29 cellular contexts compared by ENCODE assay signal in genomic region chr3:154668187-154668586, GRCh38.
"Had no signal": no experiment of that assay in that cellular context is flagged by ENCODE, and none has a peak within 500 bp of the region (broad histone marks: within the 10 kb centered on the region; RNA-seq: fewer than 3 reads in every experiment).

No MANE protein-coding gene starts in this region.

- H3K27ac Mint-ChIP-seq: activated CD4-positive, alpha-beta memory T cell treated with anti-CD3 and anti-CD28 coated beads, Interleukin-2, amount 10 ng/mL, durations not matched to agents 7 days and 5 days; activated CD4-positive, alpha-beta T cell treated with anti-CD3 and anti-CD28 coated beads, Interleukin-2, amount 10 ng/mL, durations not matched to agents 7 days and 5 days; activated naive CD4-positive, alpha-beta T cell treated with anti-CD3 and anti-CD28 coated beads, Interleukin-2, amount 10 ng/mL, durations not matched to agents 7 days and 5 days; activated naive CD4-positive, alpha-beta T cell treated with anti-CD3 and anti-CD28 coated beads, Interleukin-2, amount 50 U/mL, for 72 hours; activated naive CD8-positive, alpha-beta T cell treated with anti-CD3 and anti-CD28 coated beads, Interleukin-2, amount 10 ng/mL, durations not matched to agents 7 days and 5 days; activated T-cell treated with anti-CD3 and anti-CD28 coated beads, Interleukin-2, amount 50 U/mL, for 24 hours; activated T-cell treated with anti-CD3 and anti-CD28 coated beads, Interleukin-2, amount 50 U/mL, for 72 hours; brain; WTC11 had no signal

- H3K27ac ChIP-seq: ascending aorta, breast epithelium, cardiac muscle cell, colonic mucosa, epithelial cell of prostate, esophagus squamous epithelium, gastroesophageal sphincter had no signal

- DNase-seq: activated CD4-positive, alpha-beta memory T cell treated with anti-CD3 and anti-CD28 coated beads, Interleukin-2, amount 10 ng/mL, durations not matched to agents 7 days and 5 days; activated CD4-positive, alpha-beta T cell treated with anti-CD3 and anti-CD28 coated beads for 1 hour; activated CD4-positive, alpha-beta T cell treated with anti-CD3 and anti-CD28 coated beads for 4 hours; activated CD4-positive, alpha-beta T cell treated with anti-CD3 and anti-CD28 coated beads, Interleukin-2, amount 10 ng/mL, durations not matched to agents 7 days and 5 days; activated CD4-positive, alpha-beta T cell treated with anti-CD3 and anti-CD28 coated beads, Interleukin-2, amount 50 U/mL, for 4 hours; activated CD8-positive, alpha-beta memory T cell treated with anti-CD3 and anti-CD28 coated beads, Interleukin-2, amount 50 U/mL, for 48 hours; activated gamma-delta T cell; activated naive CD4-positive, alpha-beta T cell; activated naive CD4-positive, alpha-beta T cell treated with anti-CD3 and anti-CD28 coated beads, Interleukin-2, amount 10 ng/mL, durations not matched to agents 7 days and 5 days; activated naive CD8-positive, alpha-beta T cell treated with anti-CD3 and anti-CD28 coated beads, Interleukin-2, amount 10 ng/mL, durations not matched to agents 7 days and 5 days; activated T-cell treated with anti-CD3 and anti-CD28 coated beads for 4 hours; activated T-cell treated with anti-CD3 and anti-CD28 coated beads, Interleukin-2, amount 50 U/mL, for 24 hours; activated T-cell treated with anti-CD3 and anti-CD28 coated beads, Interleukin-2, amount 50 U/mL, for 72 hours; central memory CD4-positive, alpha-beta T cell; cerebellar nuclear complex; colonic mucosa; effector CD8-positive, alpha-beta T cell; esophagus squamous epithelium; head of caudate nucleus; T-helper 2 cell had no signal

- H3K4me3 ChIP-seq: ascending aorta, breast epithelium, cardiac muscle cell, colonic mucosa, esophagus squamous epithelium, gastroesophageal sphincter had no signal

- FAIRE-seq: endothelial cell of umbilical vein had no signal

- H3K27me3 Mint-ChIP-seq: activated CD4-positive, alpha-beta memory T cell treated with anti-CD3 and anti-CD28 coated beads, Interleukin-2, amount 10 ng/mL, durations not matched to agents 7 days and 5 days; activated CD4-positive, alpha-beta T cell treated with anti-CD3 and anti-CD28 coated beads, Interleukin-2, amount 10 ng/mL, durations not matched to agents 7 days and 5 days; activated naive CD4-positive, alpha-beta T cell treated with anti-CD3 and anti-CD28 coated beads, Interleukin-2, amount 10 ng/mL, durations not matched to agents 7 days and 5 days; activated naive CD8-positive, alpha-beta T cell treated with anti-CD3 and anti-CD28 coated beads, Interleukin-2, amount 10 ng/mL, durations not matched to agents 7 days and 5 days; activated T-cell treated with anti-CD3 and anti-CD28 coated beads, Interleukin-2, amount 50 U/mL, for 24 hours; brain had no signal

- ATAC-seq: activated naive CD4-positive, alpha-beta T cell treated with anti-CD3 and anti-CD28 coated beads, Interleukin-2, amount 50 U/mL, for 72 hours; activated T-cell treated with anti-CD3 and anti-CD28 coated beads, Interleukin-2, amount 50 U/mL, for 72 hours; gastroesophageal sphincter; WTC11 had no signal

- H3K9me3 Mint-ChIP-seq: activated CD4-positive, alpha-beta memory T cell treated with anti-CD3 and anti-CD28 coated beads, Interleukin-2, amount 10 ng/mL, durations not matched to agents 7 days and 5 days; activated CD4-positive, alpha-beta T cell treated with anti-CD3 and anti-CD28 coated beads, Interleukin-2, amount 10 ng/mL, durations not matched to agents 7 days and 5 days; activated naive CD8-positive, alpha-beta T cell treated with anti-CD3 and anti-CD28 coated beads, Interleukin-2, amount 10 ng/mL, durations not matched to agents 7 days and 5 days; activated T-cell treated with anti-CD3 and anti-CD28 coated beads, Interleukin-2, amount 50 U/mL, for 24 hours; brain had no signal

- H3K36me3 Mint-ChIP-seq: activated naive CD4-positive, alpha-beta T cell treated with anti-CD3 and anti-CD28 coated beads, Interleukin-2, amount 10 ng/mL, durations not matched to agents 7 days and 5 days; activated naive CD4-positive, alpha-beta T cell treated with anti-CD3 and anti-CD28 coated beads, Interleukin-2, amount 50 U/mL, for 72 hours; activated naive CD8-positive, alpha-beta T cell treated with anti-CD3 and anti-CD28 coated beads, Interleukin-2, amount 10 ng/mL, durations not matched to agents 7 days and 5 days; brain; WTC11 had no signal

- H3K27me3 ChIP-seq: ascending aorta, breast epithelium, cardiac muscle cell, colonic mucosa, esophagus squamous epithelium, gastroesophageal sphincter had no signal

- H3K9me3 ChIP-seq: ascending aorta, breast epithelium, colonic mucosa, esophagus squamous epithelium, gastroesophageal sphincter had no signal

- H3K4me3 Mint-ChIP-seq: activated CD4-positive, alpha-beta memory T cell treated with anti-CD3 and anti-CD28 coated beads, Interleukin-2, amount 10 ng/mL, durations not matched to agents 7 days and 5 days; activated CD4-positive, alpha-beta T cell treated with anti-CD3 and anti-CD28 coated beads, Interleukin-2, amount 10 ng/mL, durations not matched to agents 7 days and 5 days; activated naive CD4-positive, alpha-beta T cell treated with anti-CD3 and anti-CD28 coated beads, Interleukin-2, amount 10 ng/mL, durations not matched to agents 7 days and 5 days; activated naive CD8-positive, alpha-beta T cell treated with anti-CD3 and anti-CD28 coated beads, Interleukin-2, amount 10 ng/mL, durations not matched to agents 7 days and 5 days; activated T-cell treated with anti-CD3 and anti-CD28 coated beads, Interleukin-2, amount 50 U/mL, for 24 hours; activated T-cell treated with anti-CD3 and anti-CD28 coated beads, Interleukin-2, amount 50 U/mL, for 72 hours; brain; WTC11 had no signal

- H3K4me1 Mint-ChIP-seq: activated CD4-positive, alpha-beta memory T cell treated with anti-CD3 and anti-CD28 coated beads, Interleukin-2, amount 10 ng/mL, durations not matched to agents 7 days and 5 days; activated CD4-positive, alpha-beta T cell treated with anti-CD3 and anti-CD28 coated beads, Interleukin-2, amount 10 ng/mL, durations not matched to agents 7 days and 5 days; activated naive CD4-positive, alpha-beta T cell treated with anti-CD3 and anti-CD28 coated beads, Interleukin-2, amount 10 ng/mL, durations not matched to agents 7 days and 5 days; activated naive CD8-positive, alpha-beta T cell treated with anti-CD3 and anti-CD28 coated beads, Interleukin-2, amount 10 ng/mL, durations not matched to agents 7 days and 5 days had no signal

- H3K4me1 ChIP-seq: ascending aorta, breast epithelium, colonic mucosa, esophagus squamous epithelium, gastroesophageal sphincter had no signal

- H3K36me3 ChIP-seq: ascending aorta, breast epithelium, cardiac muscle cell, colonic mucosa, esophagus squamous epithelium, gastroesophageal sphincter had no signal
